Comparison of ENCODE assay signal across 22 cellular contexts in the genomic region with DNA sequence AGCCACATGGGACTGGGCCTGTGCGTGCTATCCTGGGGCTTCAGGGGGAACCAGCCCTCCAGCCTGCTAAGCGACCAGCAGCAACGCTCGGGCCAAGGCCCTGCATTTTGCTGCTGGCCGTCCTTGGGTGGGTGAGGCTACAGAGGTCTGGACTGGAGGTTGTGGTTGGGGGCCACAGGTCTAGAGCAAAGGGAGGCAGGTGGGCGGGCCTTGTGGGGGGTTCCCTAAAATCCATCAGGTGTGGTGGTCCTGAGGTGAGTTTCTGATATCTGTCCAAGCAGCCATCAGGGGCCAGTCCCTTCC.
"Had no signal": no experiment of that assay in that cellular context is flagged by ENCODE, and none has a peak within 500 bp of the region (broad histone marks: within the 10 kb centered on the region; RNA-seq: fewer than 3 reads in every experiment).

No MANE protein-coding gene starts in this region.

- H3K9me3 ChIP-seq: colonic mucosa, esophagus squamous epithelium, gastroesophageal sphincter, left ventricle myocardium inferior, lower lobe of right lung, neutrophil, ovary, tibial artery, upper lobe of left lung, uterus had no signal

- H3K27me3 ChIP-seq: colonic mucosa, esophagus squamous epithelium, gastroesophageal sphincter, neutrophil, ovary, tibial artery, upper lobe of left lung, uterus had no signal

- H3K27me3 Mint-ChIP-seq: memory B cell; natural killer cell treated with Interleukin-12 subunit alpha and Interleukin-12 subunit beta and Interleukin-15 and Interleukin-18, amount 100 ng/mL, for 72 hours; stimulated activated naive CD8-positive, alpha-beta T cell treated with anti-CD3 and anti-CD28 coated beads, Interleukin-15, Interleukin-2, amounts not matched to agents 100 ng/mL and 50 ng/mL, for 24 hours had no signal

- DNase-seq: colonic mucosa; esophagus squamous epithelium; glutamatergic neuron; islet precursor cell; left ventricle myocardium inferior; midbrain; right cardiac atrium; stimulated activated CD4-positive, alpha-beta T cell treated with anti-CD3 and anti-CD28 coated beads, Interleukin-4, amount 100 ng/mL, for 1 hour; stimulated activated CD8-positive, alpha-beta memory T cell treated with anti-CD3 and anti-CD28 coated beads, Interleukin-4, amount 100 ng/mL, for 48 hours; tibial artery; upper lobe of left lung; uterus had no signal

- H3K36me3 ChIP-seq: colonic mucosa, ovary, uterus had no signal

- H3K27ac Mint-ChIP-seq: memory B cell; natural killer cell treated with Interleukin-12 subunit alpha and Interleukin-12 subunit beta and Interleukin-15 and Interleukin-18, amount 100 ng/mL, for 72 hours; progenitor cell of endocrine pancreas; stimulated activated effector memory CD8-positive, alpha-beta T cell treated with anti-CD3 and anti-CD28 coated beads, Interleukin-12 subunit alpha, Interleukin-12 subunit beta, amount 100 ng/mL, for 72 hours; stimulated activated naive CD8-positive, alpha-beta T cell treated with anti-CD3 and anti-CD28 coated beads, Interleukin-15, Interleukin-2, amounts not matched to agents 100 ng/mL and 50 ng/mL, for 24 hours had no signal

- H3K4me3 ChIP-seq: colonic mucosa, esophagus squamous epithelium, gastroesophageal sphincter, left ventricle myocardium inferior, lower lobe of right lung, ovary, smooth muscle cell, tibial artery, upper lobe of left lung, uterus had no signal

- H3K4me3 Mint-ChIP-seq: memory B cell; natural killer cell treated with Interleukin-12 subunit alpha and Interleukin-12 subunit beta and Interleukin-15 and Interleukin-18, amount 100 ng/mL, for 72 hours; stimulated activated effector memory CD8-positive, alpha-beta T cell treated with anti-CD3 and anti-CD28 coated beads, Interleukin-12 subunit alpha, Interleukin-12 subunit beta, amount 100 ng/mL, for 72 hours; stimulated activated naive CD8-positive, alpha-beta T cell treated with anti-CD3 and anti-CD28 coated beads, Interleukin-15, Interleukin-2, amounts not matched to agents 100 ng/mL and 50 ng/mL, for 24 hours had no signal

- H3K36me3 Mint-ChIP-seq: natural killer cell treated with Interleukin-12 subunit alpha and Interleukin-12 subunit beta and Interleukin-15 and Interleukin-18, amount 100 ng/mL, for 72 hours; stimulated activated effector memory CD8-positive, alpha-beta T cell treated with anti-CD3 and anti-CD28 coated beads, Interleukin-12 subunit alpha, Interleukin-12 subunit beta, amount 100 ng/mL, for 72 hours had no signal

- H3K4me1 Mint-ChIP-seq: memory B cell; stimulated activated effector memory CD8-positive, alpha-beta T cell treated with anti-CD3 and anti-CD28 coated beads, Interleukin-12 subunit alpha, Interleukin-12 subunit beta, amount 100 ng/mL, for 72 hours had no signal

- H3K9me3 Mint-ChIP-seq: memory B cell; natural killer cell treated with Interleukin-12 subunit alpha and Interleukin-12 subunit beta and Interleukin-15 and Interleukin-18, amount 100 ng/mL, for 72 hours; stimulated activated effector memory CD8-positive, alpha-beta T cell treated with anti-CD3 and anti-CD28 coated beads, Interleukin-12 subunit alpha, Interleukin-12 subunit beta, amount 100 ng/mL, for 72 hours; stimulated activated naive CD8-positive, alpha-beta T cell treated with anti-CD3 and anti-CD28 coated beads, Interleukin-15, Interleukin-2, amounts not matched to agents 100 ng/mL and 50 ng/mL, for 24 hours had no signal

- ATAC-seq: gastroesophageal sphincter; natural killer cell treated with Interleukin-12 subunit alpha and Interleukin-12 subunit beta and Interleukin-15 and Interleukin-18, amount 100 ng/mL, for 72 hours; stimulated activated effector memory CD8-positive, alpha-beta T cell treated with anti-CD3 and anti-CD28 coated beads, Interleukin-12 subunit alpha, Interleukin-12 subunit beta, amount 100 ng/mL, for 72 hours had no signal

- H3K4me2 ChIP-seq: smooth muscle cell had no signal

- H3K4me1 ChIP-seq: colonic mucosa, lower lobe of right lung, upper lobe of left lung had no signal

- H3K27ac ChIP-seq: colonic mucosa, esophagus squamous epithelium, gastroesophageal sphincter, left ventricle myocardium inferior, lower lobe of right lung, neutrophil, ovary, tibial artery, upper lobe of left lung had no signal
